8 cellular contexts compared by ENCODE assay signal in the genomic region with DNA sequence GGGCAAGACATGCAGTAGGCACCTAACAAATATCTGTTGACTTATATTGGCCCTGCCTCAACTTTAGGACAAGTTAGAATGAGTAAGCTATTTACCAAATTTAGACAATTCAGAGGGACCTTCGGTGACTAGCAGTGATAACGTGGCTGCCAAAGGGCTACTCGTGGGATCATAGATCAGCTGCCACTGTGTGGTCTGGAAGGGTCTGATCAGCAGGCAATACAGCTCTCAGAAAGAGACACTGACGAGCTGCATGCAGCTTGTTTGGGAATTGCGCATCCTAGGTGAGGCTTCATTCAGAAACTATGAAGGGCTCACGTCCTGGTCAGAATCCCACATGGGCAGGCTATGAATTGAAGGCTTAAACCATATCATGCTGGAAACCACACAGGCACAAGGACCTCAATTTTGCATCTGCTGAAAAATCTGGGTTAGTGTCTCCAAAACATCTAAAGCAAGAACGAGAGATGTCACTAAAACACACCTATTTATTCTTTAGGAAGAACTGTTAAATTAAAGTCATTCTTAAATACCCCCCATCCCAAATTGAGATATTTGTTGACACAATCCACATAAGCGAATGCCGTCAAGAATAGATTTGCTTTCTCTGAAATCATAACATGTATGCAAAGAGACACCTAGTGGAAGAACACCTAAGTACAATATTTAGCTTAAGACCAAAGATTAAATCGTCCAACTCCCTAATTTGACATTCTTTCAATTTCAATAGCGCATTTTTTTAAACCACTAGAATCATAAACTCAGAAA.
DNase-seq lines count a peak whose midpoint lies in the region; ATAC-seq and TF ChIP-seq lines count a peak whose summit lies in the region.

No MANE protein-coding gene starts in this region.

- no peaks in the 10 kb centered on the region for H3K36me3 ChIP-seq in tibial nerve

- no peaks in the 10 kb centered on the region for H3K27me3 ChIP-seq in tibial nerve

- no peak overlapping the region for H3K27ac ChIP-seq in tibial nerve

- no peak for TF ChIP-seq EP300 in tibial nerve (IDR thresholded peaks at IDR 0.05)

- DNase-seq in AML-193 (lab: John Stamatoyannopoulos, UW) (peak; percentile 42 to 68), GM13977 (ENCODE audit: low spot score) (peak; percentile 39), NCI-H345 (lab: John Stamatoyannopoulos, UW) (peak; percentile 39), amniotic epithelial cell (ENCODE audit: low read depth) (peak; percentile 49), kidney glomerular epithelial cell (lab: John Stamatoyannopoulos, UW) (peak; percentile 67), tibial nerve (ENCODE audit: low spot score in 2 of 2) (no peak), mesenteric fat pad (ENCODE audit: low spot score) (no peak)

- in situ Hi-C loops in GM13977 (cut with MboI; ENCODE audit: low pct_unique_long_range_greater_than_20kb, low sequenced_read_pairs, unreplicated experiment) = loop anchor here (5.0 kb wide), 1 partner anchor 120 kb away; no protein-coding TSS in a partner anchor

- 37 to 43% methylated on average over 11 of the region's 11 CpGs for WGBS in tibial nerve, 2 donors

- TF ChIP-seq CTCF in GM13977 (IDR thresholded peaks at IDR 0.05; ENCODE audit: extremely low read depth, insufficient read depth, missing control alignments) = peak; percentile 59
- TF ChIP-seq CTCF in tibial nerve (IDR thresholded peaks at IDR 0.05) = peak; percentile 36 to 71 (median 58)

- ATAC-seq in HG03064 (IDR thresholded peaks at IDR 0.05; ENCODE audit: low read depth, unreplicated experiment) = peak; percentile 58

- no peaks in the 10 kb centered on the region for H3K9me3 ChIP-seq in tibial nerve

- TF ChIP-seq POLR2A in tibial nerve (IDR thresholded peaks at IDR 0.05) = no peak

- peak overlapping the region in 2 of 4 donors; percentile 19 to 30 for H3K4me3 ChIP-seq in tibial nerve

- H3K4me1 ChIP-seq in tibial nerve = peaks cover 0 to 16% (median 0%) of the 10 kb centered on the region in 4 donors

Comparison
In these comparisons a context has a peak if more than half of its experiments do, and no peak if none do; other contexts are left out.
1. DNase-seq: peak in AML-193 (2 of 2), GM13977 (single experiment), NCI-H345 (single experiment), amniotic epithelial cell (single experiment) and kidney glomerular epithelial cell (single experiment); none in tibial nerve (0 of 2) and mesenteric fat pad (single experiment).